31 cellular contexts compared by ENCODE assay signal in genomic region chr6:106466211-106466610, GRCh38.
"Had no signal": no experiment of that assay in that cellular context is flagged by ENCODE, and none has a peak within 500 bp of the region (broad histone marks: within the 10 kb centered on the region; RNA-seq: fewer than 3 reads in every experiment).

No MANE protein-coding gene starts in this region.

- H3K4me1 ChIP-seq: body of pancreas, esophagus muscularis mucosa, foreskin keratinocyte, gastrocnemius medialis, heart left ventricle had no signal

- H3K9me3 ChIP-seq: body of pancreas, esophagus muscularis mucosa, gastrocnemius medialis, heart left ventricle had no signal

- H3K27me3 ChIP-seq: body of pancreas, foreskin keratinocyte had no signal

- H3K27ac ChIP-seq: body of pancreas, esophagus muscularis mucosa, foreskin keratinocyte, gastrocnemius medialis, heart left ventricle, WERI-Rb-1 had no signal

- H3K36me3 ChIP-seq: esophagus muscularis mucosa, gastrocnemius medialis, heart left ventricle, WERI-Rb-1 had no signal

- FAIRE-seq: colon had no signal

- DNase-seq: activated B cell treated with CpG ODN at 0.5 μM for 24 hours; activated CD4-positive, alpha-beta T cell treated with anti-CD3 and anti-CD28 coated beads for 48 hours; activated CD4-positive, alpha-beta T cell treated with anti-CD3 and anti-CD28 coated beads, Interleukin-2, amount 50 U/mL, for 1 hour; activated CD4-positive, alpha-beta T cell treated with anti-CD3 and anti-CD28 coated beads, Interleukin-2, amount 50 U/mL, for 48 hours; activated CD8-positive, alpha-beta memory T cell treated with anti-CD3 and anti-CD28 coated beads for 24 hours; activated CD8-positive, alpha-beta T cell treated with anti-CD3 and anti-CD28 coated beads for 36 hours; activated effector memory CD4-positive, alpha-beta T cell treated with Interleukin-2 at 50 U/mL for 16 hours; activated gamma-delta T cell treated with Interleukin-2 at 50 U/mL for 16 hours; activated naive CD4-positive, alpha-beta T cell treated with anti-CD3 and anti-CD28 coated beads, Interleukin-2, amount 50 U/mL, for 16 hours; activated naive CD4-positive, alpha-beta T cell treated with Interleukin-2 at 50 U/mL for 16 hours; activated T-cell treated with anti-CD3 and anti-CD28 coated beads, Interleukin-2, amount 50 U/mL, for 4 hours; amygdala; aorta; body of pancreas; caudate nucleus; cortex of kidney; dermis blood vessel endothelial cell; effector CD4-positive, alpha-beta T cell; effector memory CD8-positive, alpha-beta T cell; erythroblast; foreskin keratinocyte; gastrocnemius medialis; glutamatergic neuron; heart left ventricle; hypothalamus; T-helper 9 cell; WERI-Rb-1 had no signal

- ATAC-seq: activated CD4-positive, CD25-positive, alpha-beta regulatory T cell treated with anti-CD3 and anti-CD28 coated beads, Interleukin-2, amount 50 U/mL, for 24 hours; activated CD8-positive, alpha-beta T cell treated with anti-CD3 and anti-CD28 coated beads for 36 hours; activated T-cell treated with anti-CD3 and anti-CD28 coated beads, Interleukin-2, amount 50 U/mL, for 4 hours; activated T-helper 17 cell treated with anti-CD3 and anti-CD28 coated beads, Interleukin-2, amount 50 U/mL, for 72 hours; body of pancreas; effector memory CD8-positive, alpha-beta T cell; foreskin keratinocyte; gastrocnemius medialis; heart left ventricle had no signal

- H3K4me3 ChIP-seq: body of pancreas, esophagus muscularis mucosa, gastrocnemius medialis, heart left ventricle had no signal
